ENCODE assay signal across 1 cellular context in genomic region chr13:98222816-98223215, GRCh38.
TF ChIP-seq lines count a peak whose summit lies in the region.

No MANE protein-coding gene starts in this region.

TF ChIP-seq in K562, 482 proteins besides CTCF, POLR2A, EP300 and RAD21 (continued from another document and continues in another):
- TF ChIP-seq KLF6 (CRISPR knock-in tag; IDR thresholded peaks at IDR 0.05; ENCODE audit: borderline replicate concordance) (no peak), SIRT6 (IDR thresholded peaks at IDR 0.05; ENCODE audit: low read depth, low read length) (no peak), ZNF324 (CRISPR knock-in tag; IDR thresholded peaks at IDR 0.05) (no peak), BMI1 (IDR thresholded peaks at IDR 0.05; ENCODE audit: low read length) (no peak), ZNF639 (CRISPR knock-in tag; conservative IDR thresholded peaks at IDR 0.05 in 1 of 2, IDR thresholded peaks at IDR 0.05 in 1 of 2) (no peak), ZNF143 (CRISPR knock-in tag; IDR thresholded peaks at IDR 0.05) (no peak), TAF9B (IDR thresholded peaks at IDR 0.05; ENCODE audit: partially characterized antibody) (no peak), ZNF699 (CRISPR knock-in tag; IDR thresholded peaks at IDR 0.05; ENCODE audit: insufficient replicate concordance) (no peak), E2F6 (IDR thresholded peaks at IDR 0.05; ENCODE audit: borderline replicate concordance in 1 of 2, extremely low read depth in 1 of 2, insufficient read depth in 1 of 2, insufficient read length in 1 of 2, low read depth in 1 of 2, low read length in 1 of 2, poor library complexity in 1 of 2, severe bottlenecking in 1 of 2) (no peak), DNMT1 (IDR thresholded peaks at IDR 0.05) (no peak), CREB5 (CRISPR knock-in tag; IDR thresholded peaks at IDR 0.05) (no peak), SREBF2 (CRISPR knock-in tag; IDR thresholded peaks at IDR 0.05) (no peak), DACH1 (IDR thresholded peaks at IDR 0.05; ENCODE audit: partially characterized antibody) (no peak), OTX1 (CRISPR knock-in tag; IDR thresholded peaks at IDR 0.05) (no peak), FIP1L1 (IDR thresholded peaks at IDR 0.05; ENCODE audit: low read depth, low read length, poor library complexity, severe bottlenecking) (no peak), MAFK (IDR thresholded peaks at IDR 0.05; ENCODE audit: low read length) (no peak), NFE2 (IDR thresholded peaks at IDR 0.05; ENCODE audit: low read depth) (no peak), L3MBTL2 (IDR thresholded peaks at IDR 0.05) (no peak), FUS (optimal IDR thresholded peaks at IDR 0.05; ENCODE audit: low read depth, low read length) (no peak), PHF8 (IDR thresholded peaks at IDR 0.05; ENCODE audit: borderline replicate concordance, low read length) (no peak), SAP30 (IDR thresholded peaks at IDR 0.05; ENCODE audit: borderline replicate concordance, insufficient read depth, low read depth, low read length, poor library complexity, severe bottlenecking) (no peak), U2AF1 (optimal IDR thresholded peaks at IDR 0.05; ENCODE audit: low read depth, low read length) (no peak), POLR3G (IDR thresholded peaks at IDR 0.05; ENCODE audit: extremely low read depth, insufficient read length, insufficient replicate concordance) (no peak), KLF13 (tag; IDR thresholded peaks at IDR 0.05; ENCODE audit: borderline replicate concordance, low read depth) (no peak), ZNF239 (CRISPR knock-in tag; IDR thresholded peaks at IDR 0.05) (no peak), ELK3 (CRISPR knock-in tag; IDR thresholded peaks at IDR 0.05) (no peak), SMARCB1 (IDR thresholded peaks at IDR 0.05; ENCODE audit: insufficient read length, low read depth) (no peak), GATAD2B (IDR thresholded peaks at IDR 0.05; ENCODE audit: borderline replicate concordance) (no peak), NEUROD1 (IDR thresholded peaks at IDR 0.05; ENCODE audit: borderline replicate concordance, low read depth, low read length, partially characterized antibody) (no peak), ESRRA (IDR thresholded peaks at IDR 0.05; ENCODE audit: borderline replicate concordance, low read depth) (no peak), BHLHE40 (IDR thresholded peaks at IDR 0.05; ENCODE audit: low read length) (no peak), ZNF316 (IDR thresholded peaks at IDR 0.05) (no peak), TEAD4 (IDR thresholded peaks at IDR 0.05; ENCODE audit: low read length) (peak; percentile 64; the same call in 1 of the 2 replicates), TEAD4 (CRISPR knock-in tag; IDR thresholded peaks at IDR 0.05; ENCODE audit: borderline replicate concordance) (no peak), RBM17 (IDR thresholded peaks at IDR 0.05; ENCODE audit: borderline replicate concordance, low read depth, low read length) (no peak), TAL1 (IDR thresholded peaks at IDR 0.05) (peak; percentile 76), GABPB1 (CRISPR knock-in tag; IDR thresholded peaks at IDR 0.05) (no peak), ZNF318 (IDR thresholded peaks at IDR 0.05; ENCODE audit: borderline replicate concordance in 1 of 2, low read depth in 1 of 2) (no peak), SOX6 (IDR thresholded peaks at IDR 0.05) (0 out of 2 replicates have a peak, but pooled peaks have one; percentile 13), CBFA2T2 (conservative IDR thresholded peaks at IDR 0.05) (peak; percentile 63), BCL6 (CRISPR knock-in tag; IDR thresholded peaks at IDR 0.05) (no peak), ZNF655 (CRISPR knock-in tag; IDR thresholded peaks at IDR 0.05) (no peak), NR2C2 (CRISPR knock-in tag; IDR thresholded peaks at IDR 0.05) (no peak), NR2C2 (tag; IDR thresholded peaks at IDR 0.05) (no peak), SRSF1 (IDR thresholded peaks at IDR 0.05; ENCODE audit: low read depth, low read length) (no peak), SFPQ (IDR thresholded peaks at IDR 0.05; ENCODE audit: low read depth, low read length) (no peak), POLR2AphosphoS2 (IDR thresholded peaks at IDR 0.05; ENCODE audit: low read length) (no peak), CXXC5 (CRISPR knock-in tag; IDR thresholded peaks at IDR 0.05) (0 out of 2 replicates have a peak, but pooled peaks have one; percentile 23), CCNT2 (IDR thresholded peaks at IDR 0.05; ENCODE audit: borderline replicate concordance, extremely low read depth, insufficient read length, low read depth, low read length) (no peak), IRF2 (CRISPR knock-in tag; IDR thresholded peaks at IDR 0.05) (no peak), SP2 (IDR thresholded peaks at IDR 0.05; ENCODE audit: extremely low read depth, low read depth, low read length, poor library complexity, severe bottlenecking) (no peak), CTBP1 (IDR thresholded peaks at IDR 0.05; ENCODE audit: borderline replicate concordance) (peak; percentile 66; the same call in 1 of the 2 replicates), LCOR (CRISPR knock-in tag; IDR thresholded peaks at IDR 0.05) (no peak), ZNF280B (CRISPR knock-in tag; IDR thresholded peaks at IDR 0.05) (no peak)
